ENCODE assay signal across 1 cellular context in the genomic region with DNA sequence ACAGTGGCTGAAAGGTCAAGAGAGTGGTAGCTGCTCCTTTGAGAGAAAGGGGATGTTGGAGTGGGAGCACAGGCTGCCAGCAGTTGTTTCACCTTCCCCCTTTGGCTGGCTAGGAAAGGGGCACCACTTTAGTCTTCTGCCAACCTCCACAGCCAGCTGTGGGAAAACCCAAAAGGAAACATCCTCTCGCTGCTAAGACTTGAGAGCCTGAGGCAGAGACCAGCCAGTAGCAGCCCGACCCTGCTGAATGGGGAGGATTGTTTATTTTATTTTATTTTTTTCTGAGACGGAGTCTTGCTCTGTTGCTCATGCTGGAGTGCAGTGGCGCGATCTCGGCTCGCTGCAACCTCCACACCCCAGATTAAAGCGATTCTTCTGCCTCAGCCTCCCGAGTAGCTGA.
TF ChIP-seq lines count a peak whose summit lies in the region.

No MANE protein-coding gene starts in this region.

TF ChIP-seq in WTC11, 78 proteins besides CTCF, POLR2A, EP300 and RAD21 (continued from another document):
- TF ChIP-seq, protein P1, sequence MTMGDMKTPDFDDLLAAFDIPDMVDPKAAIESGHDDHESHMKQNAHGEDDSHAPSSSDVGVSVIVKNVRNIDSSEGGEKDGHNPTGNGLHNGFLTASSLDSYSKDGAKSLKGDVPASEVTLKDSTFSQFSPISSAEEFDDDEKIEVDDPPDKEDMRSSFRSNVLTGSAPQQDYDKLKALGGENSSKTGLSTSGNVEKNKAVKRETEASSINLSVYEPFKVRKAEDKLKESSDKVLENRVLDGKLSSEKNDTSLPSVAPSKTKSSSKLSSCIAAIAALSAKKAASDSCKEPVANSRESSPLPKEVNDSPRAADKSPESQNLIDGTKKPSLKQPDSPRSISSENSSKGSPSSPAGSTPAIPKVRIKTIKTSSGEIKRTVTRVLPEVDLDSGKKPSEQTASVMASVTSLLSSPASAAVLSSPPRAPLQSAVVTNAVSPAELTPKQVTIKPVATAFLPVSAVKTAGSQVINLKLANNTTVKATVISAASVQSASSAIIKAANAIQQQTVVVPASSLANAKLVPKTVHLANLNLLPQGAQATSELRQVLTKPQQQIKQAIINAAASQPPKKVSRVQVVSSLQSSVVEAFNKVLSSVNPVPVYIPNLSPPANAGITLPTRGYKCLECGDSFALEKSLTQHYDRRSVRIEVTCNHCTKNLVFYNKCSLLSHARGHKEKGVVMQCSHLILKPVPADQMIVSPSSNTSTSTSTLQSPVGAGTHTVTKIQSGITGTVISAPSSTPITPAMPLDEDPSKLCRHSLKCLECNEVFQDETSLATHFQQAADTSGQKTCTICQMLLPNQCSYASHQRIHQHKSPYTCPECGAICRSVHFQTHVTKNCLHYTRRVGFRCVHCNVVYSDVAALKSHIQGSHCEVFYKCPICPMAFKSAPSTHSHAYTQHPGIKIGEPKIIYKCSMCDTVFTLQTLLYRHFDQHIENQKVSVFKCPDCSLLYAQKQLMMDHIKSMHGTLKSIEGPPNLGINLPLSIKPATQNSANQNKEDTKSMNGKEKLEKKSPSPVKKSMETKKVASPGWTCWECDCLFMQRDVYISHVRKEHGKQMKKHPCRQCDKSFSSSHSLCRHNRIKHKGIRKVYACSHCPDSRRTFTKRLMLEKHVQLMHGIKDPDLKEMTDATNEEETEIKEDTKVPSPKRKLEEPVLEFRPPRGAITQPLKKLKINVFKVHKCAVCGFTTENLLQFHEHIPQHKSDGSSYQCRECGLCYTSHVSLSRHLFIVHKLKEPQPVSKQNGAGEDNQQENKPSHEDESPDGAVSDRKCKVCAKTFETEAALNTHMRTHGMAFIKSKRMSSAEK (CRISPR knock-in tag; IDR thresholded peaks at IDR 0.05; ENCODE audit: borderline replicate concordance) = no peak
- TF ChIP-seq FOXK1 (CRISPR knock-in tag; IDR thresholded peaks at IDR 0.05) = no peak
- TF ChIP-seq OVOL2 (CRISPR knock-in tag; IDR thresholded peaks at IDR 0.05; ENCODE audit: borderline replicate concordance) = no peak
- no peak for TF ChIP-seq GTF2I (CRISPR knock-in tag; conservative IDR thresholded peaks at IDR 0.05)
- TF ChIP-seq, protein P2, sequence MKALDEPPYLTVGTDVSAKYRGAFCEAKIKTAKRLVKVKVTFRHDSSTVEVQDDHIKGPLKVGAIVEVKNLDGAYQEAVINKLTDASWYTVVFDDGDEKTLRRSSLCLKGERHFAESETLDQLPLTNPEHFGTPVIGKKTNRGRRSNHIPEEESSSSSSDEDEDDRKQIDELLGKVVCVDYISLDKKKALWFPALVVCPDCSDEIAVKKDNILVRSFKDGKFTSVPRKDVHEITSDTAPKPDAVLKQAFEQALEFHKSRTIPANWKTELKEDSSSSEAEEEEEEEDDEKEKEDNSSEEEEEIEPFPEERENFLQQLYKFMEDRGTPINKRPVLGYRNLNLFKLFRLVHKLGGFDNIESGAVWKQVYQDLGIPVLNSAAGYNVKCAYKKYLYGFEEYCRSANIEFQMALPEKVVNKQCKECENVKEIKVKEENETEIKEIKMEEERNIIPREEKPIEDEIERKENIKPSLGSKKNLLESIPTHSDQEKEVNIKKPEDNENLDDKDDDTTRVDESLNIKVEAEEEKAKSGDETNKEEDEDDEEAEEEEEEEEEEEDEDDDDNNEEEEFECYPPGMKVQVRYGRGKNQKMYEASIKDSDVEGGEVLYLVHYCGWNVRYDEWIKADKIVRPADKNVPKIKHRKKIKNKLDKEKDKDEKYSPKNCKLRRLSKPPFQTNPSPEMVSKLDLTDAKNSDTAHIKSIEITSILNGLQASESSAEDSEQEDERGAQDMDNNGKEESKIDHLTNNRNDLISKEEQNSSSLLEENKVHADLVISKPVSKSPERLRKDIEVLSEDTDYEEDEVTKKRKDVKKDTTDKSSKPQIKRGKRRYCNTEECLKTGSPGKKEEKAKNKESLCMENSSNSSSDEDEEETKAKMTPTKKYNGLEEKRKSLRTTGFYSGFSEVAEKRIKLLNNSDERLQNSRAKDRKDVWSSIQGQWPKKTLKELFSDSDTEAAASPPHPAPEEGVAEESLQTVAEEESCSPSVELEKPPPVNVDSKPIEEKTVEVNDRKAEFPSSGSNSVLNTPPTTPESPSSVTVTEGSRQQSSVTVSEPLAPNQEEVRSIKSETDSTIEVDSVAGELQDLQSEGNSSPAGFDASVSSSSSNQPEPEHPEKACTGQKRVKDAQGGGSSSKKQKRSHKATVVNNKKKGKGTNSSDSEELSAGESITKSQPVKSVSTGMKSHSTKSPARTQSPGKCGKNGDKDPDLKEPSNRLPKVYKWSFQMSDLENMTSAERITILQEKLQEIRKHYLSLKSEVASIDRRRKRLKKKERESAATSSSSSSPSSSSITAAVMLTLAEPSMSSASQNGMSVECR (CRISPR knock-in tag; IDR thresholded peaks at IDR 0.05; ENCODE audit: borderline replicate concordance) = no peak
- no peak for TF ChIP-seq PRRX2 (CRISPR knock-in tag; IDR thresholded peaks at IDR 0.05)
- TF ChIP-seq CREM (CRISPR knock-in tag; IDR thresholded peaks at IDR 0.05) = no peak
- TF ChIP-seq, protein P3, sequence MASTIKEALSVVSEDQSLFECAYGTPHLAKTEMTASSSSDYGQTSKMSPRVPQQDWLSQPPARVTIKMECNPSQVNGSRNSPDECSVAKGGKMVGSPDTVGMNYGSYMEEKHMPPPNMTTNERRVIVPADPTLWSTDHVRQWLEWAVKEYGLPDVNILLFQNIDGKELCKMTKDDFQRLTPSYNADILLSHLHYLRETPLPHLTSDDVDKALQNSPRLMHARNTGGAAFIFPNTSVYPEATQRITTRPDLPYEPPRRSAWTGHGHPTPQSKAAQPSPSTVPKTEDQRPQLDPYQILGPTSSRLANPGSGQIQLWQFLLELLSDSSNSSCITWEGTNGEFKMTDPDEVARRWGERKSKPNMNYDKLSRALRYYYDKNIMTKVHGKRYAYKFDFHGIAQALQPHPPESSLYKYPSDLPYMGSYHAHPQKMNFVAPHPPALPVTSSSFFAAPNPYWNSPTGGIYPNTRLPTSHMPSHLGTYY (CRISPR knock-in tag; IDR thresholded peaks at IDR 0.05) = no peak
- no peak for TF ChIP-seq ZNF416 (CRISPR knock-in tag; IDR thresholded peaks at IDR 0.05)
- TF ChIP-seq MYBL2 (CRISPR knock-in tag; IDR thresholded peaks at IDR 0.05) = no peak
- TF ChIP-seq JAZF1 (CRISPR knock-in tag; IDR thresholded peaks at IDR 0.05) = no peak
- no peak for TF ChIP-seq ZNF138 (CRISPR knock-in tag; conservative IDR thresholded peaks at IDR 0.05)
- no peak for TF ChIP-seq NR1H2 (CRISPR knock-in tag; IDR thresholded peaks at IDR 0.05)
- TF ChIP-seq GRHL2 (CRISPR knock-in tag; IDR thresholded peaks at IDR 0.05; ENCODE audit: insufficient replicate concordance, severe bottlenecking) = no peak
- no peak for TF ChIP-seq GABPB1 (CRISPR knock-in tag; IDR thresholded peaks at IDR 0.05)
